8 cellular contexts compared by ENCODE assay signal in genomic region chr5:159178978-159179377, GRCh38. TPM values are rescaled to one million over a fixed set of nuclear protein-coding genes. Genes with fewer than 3 reads are reported as not detected.
DNase-seq lines count a peak whose midpoint lies in the region; ATAC-seq and FAIRE-seq lines count a peak whose summit lies in the region.

No MANE protein-coding gene starts in this region.

- ATAC-seq in GM18907 (IDR thresholded peaks at IDR 0.05; ENCODE audit: unreplicated experiment), result peak; percentile 74
- ATAC-seq in HG03432 (IDR thresholded peaks at IDR 0.05; ENCODE audit: unreplicated experiment), result peak; percentile 79
- peak; percentile 93 to 95 for ATAC-seq in activated T-cell treated with anti-CD3 and anti-CD28 coated beads, Interleukin-2, amount 50 U/mL, for 72 hours (replicated peaks in 1 of 2)

- DNase-seq in activated T-cell treated with anti-CD3 and anti-CD28 coated beads, Interleukin-2, amount 50 U/mL, for 72 hours, result peak; percentile 31 to 38
- DNase-seq in hepatic stellate cell (ENCODE audit: low spot score) (peak; percentile 33), urothelium cell line (ENCODE audit: low spot score) (peak; percentile 36), NCI-H146 treated with DMSO at 0.1 percent for 48 hours (lab: John Stamatoyannopoulos, UW; ENCODE audit: unreplicated experiment) (no peak)
- no peak for DNase-seq in effector CD8-positive, alpha-beta T cell (lab: John Stamatoyannopoulos, UW)

- peak; percentile 98 for FAIRE-seq in A204.1 (lab: Jason Lieb, UNC)
- FAIRE-seq in urothelium cell line (lab: Jason Lieb, UNC), result no peak

- peaks cover 95% of the 10 kb centered on the region for H3K4me1 Mint-ChIP-seq in activated T-cell treated with anti-CD3 and anti-CD28 coated beads, Interleukin-2, amount 50 U/mL, for 72 hours (ENCODE audit: low read depth)

- peak overlapping the region; percentile 95 for H3K27ac Mint-ChIP-seq in activated T-cell treated with anti-CD3 and anti-CD28 coated beads, Interleukin-2, amount 50 U/mL, for 72 hours

- H3K36me3 Mint-ChIP-seq in activated T-cell treated with anti-CD3 and anti-CD28 coated beads, Interleukin-2, amount 50 U/mL, for 72 hours (ENCODE audit: insufficient read depth in 2 of 2), result peaks cover 5 to 22% of the 10 kb centered on the region in 2 donors

- no peaks in the 10 kb centered on the region for H3K27me3 Mint-ChIP-seq in activated T-cell treated with anti-CD3 and anti-CD28 coated beads, Interleukin-2, amount 50 U/mL, for 72 hours (ENCODE audit: low read depth)

- H3K9me3 Mint-ChIP-seq in activated T-cell treated with anti-CD3 and anti-CD28 coated beads, Interleukin-2, amount 50 U/mL, for 72 hours, result no peaks in the 10 kb centered on the region

- peak overlapping the region; percentile 70 to 76 for H3K4me3 Mint-ChIP-seq in activated T-cell treated with anti-CD3 and anti-CD28 coated beads, Interleukin-2, amount 50 U/mL, for 72 hours

RNA-seq across cellular contexts. Expression of gene RNF145, which starts 30.4 kb away (rescaled TPM):
- 100 to 1,000 TPM in 1 of 2 donors, 10 to 100 TPM in 1; 88.7 to 116 TPM for total RNA-seq in activated T-cell treated with anti-CD3 and anti-CD28 coated beads, Interleukin-2, amount 50 U/mL, for 72 hours

Comparison
In these comparisons a context has a peak if more than half of its experiments do, and no peak if none do; other contexts are left out.
1. DNase-seq: peak in activated T-cell treated with anti-CD3 and anti-CD28 coated beads, Interleukin-2, amount 50 U/mL, for 72 hours (2 of 2), hepatic stellate cell (single experiment) and urothelium cell line (single experiment); none in NCI-H146 treated with DMSO at 0.1 percent for 48 hours (single experiment) and effector CD8-positive, alpha-beta T cell (single experiment).
2. Peak in every context shown above with its lines, with median percentiles within 50 percentile points of each other: ATAC-seq.